In the genomic region with DNA sequence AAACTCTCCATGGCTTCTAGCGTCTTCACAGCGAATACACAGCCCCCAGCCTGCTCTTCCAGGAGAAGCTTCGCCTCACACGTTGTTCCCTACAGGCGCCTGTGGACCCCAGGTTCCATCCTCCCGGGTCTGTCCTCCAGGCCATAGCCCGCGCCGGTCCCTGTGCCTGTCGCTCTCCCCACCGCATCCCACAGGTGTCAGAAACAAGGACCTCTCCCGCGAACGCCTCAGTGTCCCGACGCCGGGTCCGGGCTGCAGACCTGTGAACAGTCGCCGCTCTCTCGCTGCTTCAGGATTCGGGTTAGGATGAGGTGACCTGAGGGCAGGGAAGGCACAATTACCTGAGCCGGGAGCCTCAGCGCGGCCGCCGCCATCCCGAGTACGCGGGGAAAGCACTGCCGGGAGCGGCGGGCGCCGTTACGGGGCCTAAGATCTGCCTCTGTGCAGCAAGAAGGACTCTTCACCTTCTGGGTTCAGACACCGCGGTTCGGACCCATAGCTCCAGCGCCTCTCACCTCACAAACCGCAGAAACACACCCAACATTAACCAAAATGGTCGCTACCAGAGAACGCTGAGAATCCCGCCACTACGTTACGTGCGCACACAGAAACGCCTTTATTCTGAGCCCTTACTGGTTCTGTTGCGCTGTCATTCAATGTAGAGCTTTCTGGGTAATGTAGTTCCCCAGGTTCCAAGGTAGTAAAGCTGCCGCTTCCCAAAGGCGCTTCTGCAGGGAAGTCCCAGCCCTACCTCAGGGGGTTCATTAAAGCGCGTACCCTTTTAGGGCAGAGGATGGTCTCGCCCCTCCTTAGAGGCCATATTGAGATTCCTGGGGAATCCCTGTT, we compare ENCODE assay signal across 8 cellular contexts. TPM values are rescaled to one million over a fixed set of nuclear protein-coding genes. Genes with fewer than 3 reads are reported as not detected.
DNase-seq lines count a peak whose midpoint lies in the region; ATAC-seq and TF ChIP-seq lines count a peak whose summit lies in the region.

ZNF418 (minus strand) TSS at position 583 of the 846 bp plus-strand sequence. CDS start 1,580 bp downstream, outside the sequence.

- peak within 1 kb of the TSS; percentile 90 for H3K23ac ChIP-seq in neuronal stem cell (ENCODE audit: low read depth, low read length, poor library complexity)

- H2BK120ac ChIP-seq in neuronal stem cell (ENCODE audit: low read depth, low read length): no peak within 1 kb of the TSS

- H4K91ac ChIP-seq in neuronal stem cell (ENCODE audit: low read depth, low read length, poor library complexity): no peak within 1 kb of the TSS

- peak within 1 kb of the TSS; percentile 97 for H3K9ac ChIP-seq in neuronal stem cell (ENCODE audit: low read depth, low read length, poor library complexity)

- H2AFZ ChIP-seq in neuronal stem cell (ENCODE audit: low read length): peak within 1 kb of the TSS; percentile 90

- peak within 1 kb of the TSS; percentile 90 for H3K4me3 Mint-ChIP-seq in activated naive CD8-positive, alpha-beta T cell treated with anti-CD3 and anti-CD28 coated beads for 36 hours

- peak; percentile 63 for ATAC-seq in GM19043 (IDR thresholded peaks at IDR 0.05; ENCODE audit: low read depth, unreplicated experiment)
- no peak for ATAC-seq in HG03565 (IDR thresholded peaks at IDR 0.05; ENCODE audit: unreplicated experiment)

- peaks cover 52% of the 10 kb centered on the region for H3K9me3 Mint-ChIP-seq in activated naive CD8-positive, alpha-beta T cell treated with anti-CD3 and anti-CD28 coated beads for 36 hours

- H3K4me3 ChIP-seq in neuronal stem cell (ENCODE audit: low read length in 2 of 2) (peak within 1 kb of the TSS; percentile 80 to 87), vagina (peak within 1 kb of the TSS; percentile 42 to 66)

- H3K27ac ChIP-seq in neuronal stem cell (replicated peaks; ENCODE audit: low read length): peak within 1 kb of the TSS; percentile 51
- H3K27ac ChIP-seq in vagina: peak within 1 kb of the TSS; percentile 59

- H3K14ac ChIP-seq in neuronal stem cell (ENCODE audit: low read length): peak within 1 kb of the TSS; percentile 97

- H3K9me3 ChIP-seq in neuronal stem cell (replicated peaks in 1 of 2; ENCODE audit: control insufficient read depth in 2 of 2, insufficient read depth in 1 of 2, low read depth in 1 of 2, low read length in 2 of 2) (peaks cover 33 to 81% of the 10 kb centered on the region in 2 donors), vagina (peaks cover 51% of the 10 kb centered on the region)

- no peaks in the 10 kb centered on the region for H3K27me3 Mint-ChIP-seq in activated naive CD8-positive, alpha-beta T cell treated with anti-CD3 and anti-CD28 coated beads for 36 hours

- no peak for TF ChIP-seq POLR2A in vagina (IDR thresholded peaks at IDR 0.05)

- WGBS in neuronal stem cell (ENCODE audit: extremely low coverage in 2 of 2, insufficient read length in 2 of 2, insufficient replicate concordance in 1 of 2), 2 donors: no CpG with 5 or more reads among the region's 54 CpGs

- no peak within 1 kb of the TSS for H2BK5ac ChIP-seq in neuronal stem cell (ENCODE audit: low read length)

- DNase-seq in NCI-H748 treated with DMSO at 0.1 percent for 48 hours (lab: John Stamatoyannopoulos, UW) (peak; percentile 92), head of caudate nucleus (peak; percentile 58 to 94 (median 84)), neuronal stem cell (ENCODE audit: low spot score) (peak; percentile 80), vagina (ENCODE audit: extremely low spot score in 2 of 2) (no peak), NCI-H526 (lab: John Stamatoyannopoulos, UW) (no peak)
- DNase-seq in activated naive CD8-positive, alpha-beta T cell treated with anti-CD3 and anti-CD28 coated beads for 36 hours: peak; percentile 60

- peak within 1 kb of the TSS; percentile 74 for H2AK5ac ChIP-seq in neuronal stem cell (ENCODE audit: low read depth, low read length)

- H2BK12ac ChIP-seq in neuronal stem cell (ENCODE audit: low read length): no peak within 1 kb of the TSS

- H3K36me3 Mint-ChIP-seq in activated naive CD8-positive, alpha-beta T cell treated with anti-CD3 and anti-CD28 coated beads for 36 hours: peaks cover 95% of the 10 kb centered on the region

- H3K27ac Mint-ChIP-seq in activated naive CD8-positive, alpha-beta T cell treated with anti-CD3 and anti-CD28 coated beads for 36 hours: peak within 1 kb of the TSS; percentile 87

- H3K27me3 ChIP-seq in neuronal stem cell (ENCODE audit: control insufficient read depth in 3 of 3, insufficient read depth in 3 of 3, low read depth in 1 of 3, low read length in 3 of 3) (no peaks in the 10 kb centered on the region), vagina (no peaks in the 10 kb centered on the region)

- no peak for TF ChIP-seq CTCF in vagina (IDR thresholded peaks at IDR 0.05)

- H3K36me3 ChIP-seq in neuronal stem cell (replicated peaks in 1 of 2; ENCODE audit: control insufficient read depth in 2 of 2, insufficient read depth in 2 of 2, low read length in 2 of 2): peaks cover 33 to 65% of the 10 kb centered on the region in 2 donors
- H3K36me3 ChIP-seq in vagina: peaks cover 0 to 51% of the 10 kb centered on the region in 2 donors

- H3K4me1 Mint-ChIP-seq in activated naive CD8-positive, alpha-beta T cell treated with anti-CD3 and anti-CD28 coated beads for 36 hours: peaks cover 10% of the 10 kb centered on the region

- H4K8ac ChIP-seq in neuronal stem cell (ENCODE audit: low read depth, low read length): peak within 1 kb of the TSS; percentile 53

- H3K4me1 ChIP-seq in neuronal stem cell (ENCODE audit: control insufficient read depth in 2 of 2, insufficient read depth in 1 of 2, low read depth in 1 of 2, low read length in 2 of 2) (peaks cover 0 to 2% of the 10 kb centered on the region in 2 donors), vagina (peaks cover 10% of the 10 kb centered on the region)

- peak within 1 kb of the TSS; percentile 62 for H2BK15ac ChIP-seq in neuronal stem cell (ENCODE audit: low read length)

- H3K4me2 ChIP-seq in neuronal stem cell (ENCODE audit: insufficient read depth, low read length, poor library complexity, severe bottlenecking): peak within 1 kb of the TSS; percentile 75

- H3K79me1 ChIP-seq in neuronal stem cell (ENCODE audit: low read depth, low read length): peaks cover 4% of the 10 kb centered on the region

- H3K4ac ChIP-seq in neuronal stem cell (ENCODE audit: low read length): peak within 1 kb of the TSS; percentile 93

- peak within 1 kb of the TSS; percentile 93 for H3K18ac ChIP-seq in neuronal stem cell (ENCODE audit: low read length)

- intact Hi-C loops in head of caudate nucleus (cut with DNase I) (no loop called here), vagina (cut with DNase I) (no loop called here)

RNA-seq across cellular contexts. Expression of gene ZNF418, which starts in this region (rescaled TPM):
- total RNA-seq in activated naive CD8-positive, alpha-beta T cell treated with anti-CD3 and anti-CD28 coated beads for 36 hours: 1 to 10 TPM; 5.4 to 6.5 TPM
- polyA plus RNA-seq in neuronal stem cell (2013, experiment 1 of 2): 9.2 TPM
- 8.6 TPM for polyA plus RNA-seq in neuronal stem cell (2013, experiment 2 of 2)
- 3.2 TPM for total RNA-seq in vagina

Comparison
In these comparisons a context has a peak if more than half of its experiments do, and no peak if none do; other contexts are left out.
1. DNase-seq: peak in NCI-H748 treated with DMSO at 0.1 percent for 48 hours (single experiment), activated naive CD8-positive, alpha-beta T cell treated with anti-CD3 and anti-CD28 coated beads for 36 hours (single experiment), head of caudate nucleus (42 of 42) and neuronal stem cell (single experiment); none in vagina (0 of 2) and NCI-H526 (0 of 2).